Comparison of ENCODE assay signal across 1 cellular context in the genomic region with DNA sequence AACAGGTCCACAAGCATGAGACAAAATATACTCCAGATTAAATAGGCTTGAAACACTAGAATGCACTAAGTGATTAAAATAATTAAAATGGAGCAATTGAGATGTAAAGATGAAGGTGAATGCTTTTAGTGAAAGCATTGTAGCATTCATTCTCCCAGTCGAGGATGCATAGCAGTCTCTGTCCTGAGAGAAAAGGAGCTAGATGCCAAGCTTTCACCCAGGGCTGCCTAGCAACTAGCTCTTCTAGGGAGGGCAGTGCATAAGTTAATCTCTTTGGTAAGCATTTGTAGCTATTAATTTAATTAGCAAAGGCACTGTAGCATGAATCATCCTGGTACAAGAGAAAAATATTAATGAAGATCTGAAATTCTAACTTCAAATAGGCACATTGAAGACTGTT.
TF ChIP-seq lines count a peak whose summit lies in the region.

No MANE protein-coding gene starts in this region.

TF ChIP-seq in GM23338, 12 proteins besides CTCF, POLR2A, EP300 and RAD21 (continued from another document):
- no peak for TF ChIP-seq ZNF462 (CRISPR knock-in tag; IDR thresholded peaks at IDR 0.05)
